Comparison of ENCODE assay signal across 1 cellular context in the genomic region with DNA sequence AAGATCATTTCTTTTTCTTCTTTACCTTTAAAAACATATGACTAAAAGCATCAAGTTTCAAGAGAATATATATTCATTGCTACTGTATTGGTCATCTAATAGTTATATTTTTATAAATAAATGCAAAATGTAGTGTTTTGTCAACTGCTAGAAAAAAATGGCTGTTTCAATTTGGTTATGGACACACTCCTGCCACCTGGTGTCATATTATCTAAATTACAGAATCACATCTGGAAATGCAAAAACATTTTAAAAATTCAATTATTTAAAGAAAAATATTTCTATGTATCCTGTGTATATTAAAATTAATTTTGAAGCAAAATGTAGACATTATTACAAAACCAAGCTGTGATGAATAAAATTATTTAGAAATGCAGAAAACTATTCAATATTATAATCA.
TF ChIP-seq lines count a peak whose summit lies in the region.

No MANE protein-coding gene starts in this region.

TF ChIP-seq in K562, 482 proteins besides CTCF, POLR2A, EP300 and RAD21 (continued from another document):
- TF ChIP-seq ZNF318 (IDR thresholded peaks at IDR 0.05; ENCODE audit: borderline replicate concordance in 1 of 2, low read depth in 1 of 2) (no peak), ZNF395 (CRISPR knock-in tag; IDR thresholded peaks at IDR 0.05) (no peak), ETS2 (tag; IDR thresholded peaks at IDR 0.05; ENCODE audit: borderline replicate concordance, poor library complexity, severe bottlenecking) (no peak), CBX5 (IDR thresholded peaks at IDR 0.05; ENCODE audit: borderline replicate concordance, low read depth) (no peak), MAZ (CRISPR knock-in tag; conservative IDR thresholded peaks at IDR 0.05 in 1 of 2, IDR thresholded peaks at IDR 0.05 in 1 of 2) (no peak)
